In the genomic region with DNA sequence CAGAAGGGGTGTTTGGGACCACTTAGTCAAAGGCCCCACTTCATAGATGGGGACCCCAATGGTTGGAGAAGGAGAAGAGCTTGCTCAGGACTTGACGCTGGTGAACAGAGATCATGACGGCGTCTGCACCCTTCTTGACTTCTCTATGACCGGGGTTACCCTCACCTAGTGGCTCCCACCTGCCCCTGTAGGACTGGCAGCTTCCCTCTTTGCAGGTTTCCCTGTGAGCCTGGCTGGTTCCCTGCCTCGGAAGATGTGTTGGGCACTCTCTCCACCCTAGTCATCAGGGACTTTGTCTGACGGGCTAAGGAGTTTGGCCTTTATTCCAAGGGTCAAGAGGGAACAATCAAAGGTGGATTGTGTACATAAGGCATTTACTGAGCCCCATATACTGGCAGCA, we compare ENCODE assay signal across 1 cellular context.
TF ChIP-seq lines count a peak whose summit lies in the region.

No MANE protein-coding gene starts in this region.

TF ChIP-seq in IMR-90, 13 proteins besides CTCF, POLR2A, EP300 and RAD21:
- TF ChIP-seq CEBPB (IDR thresholded peaks at IDR 0.05; ENCODE audit: low read depth, low read length) (no peak), SMC3 (IDR thresholded peaks at IDR 0.05; ENCODE audit: low read depth, low read length) (no peak), MAZ (IDR thresholded peaks at IDR 0.05; ENCODE audit: borderline replicate concordance, low read depth, low read length) (no peak), CHD1 (IDR thresholded peaks at IDR 0.05; ENCODE audit: low read depth, low read length) (no peak), ELK1 (IDR thresholded peaks at IDR 0.05; ENCODE audit: borderline replicate concordance, low read depth, low read length) (no peak)
- TF ChIP-seq, protein P1, sequence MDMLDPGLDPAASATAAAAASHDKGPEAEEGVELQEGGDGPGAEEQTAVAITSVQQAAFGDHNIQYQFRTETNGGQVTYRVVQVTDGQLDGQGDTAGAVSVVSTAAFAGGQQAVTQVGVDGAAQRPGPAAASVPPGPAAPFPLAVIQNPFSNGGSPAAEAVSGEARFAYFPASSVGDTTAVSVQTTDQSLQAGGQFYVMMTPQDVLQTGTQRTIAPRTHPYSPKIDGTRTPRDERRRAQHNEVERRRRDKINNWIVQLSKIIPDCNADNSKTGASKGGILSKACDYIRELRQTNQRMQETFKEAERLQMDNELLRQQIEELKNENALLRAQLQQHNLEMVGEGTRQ (IDR thresholded peaks at IDR 0.05; ENCODE audit: low read depth, low read length): no peak
TF ChIP-seq in IMR-90: peak in this region for 0.
